ENCODE assay signal across 8 cellular contexts in the genomic region with DNA sequence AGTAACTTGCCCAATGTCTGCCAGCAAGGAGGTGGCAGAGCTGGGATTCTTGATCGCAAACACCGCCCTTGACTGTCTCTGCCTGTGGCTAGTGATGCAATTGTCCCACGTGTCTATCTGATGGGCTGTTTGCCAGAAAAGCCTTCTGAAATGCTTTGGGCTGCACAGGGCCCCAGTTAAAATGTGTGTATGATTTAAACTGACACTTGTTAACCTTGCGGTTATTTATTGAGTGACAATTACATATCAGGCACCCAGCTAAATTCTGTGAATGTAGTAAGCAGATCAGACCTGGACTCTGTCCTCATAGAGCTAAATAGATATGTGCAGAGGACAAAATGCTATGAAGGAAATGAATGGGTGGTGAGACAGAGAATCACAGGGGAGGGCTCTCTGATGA.
A peak's percentile ranks its signal among the peaks of the same experiment; 100 is the strongest.
DNase-seq lines count a peak whose midpoint lies in the region; ATAC-seq lines count a peak whose summit lies in the region.

No MANE protein-coding gene starts in this region.

- ATAC-seq in HG02885 (IDR thresholded peaks at IDR 0.05; ENCODE audit: poor library complexity, unreplicated experiment): no peak

- peak; percentile 75 for DNase-seq in GF-D8 (lab: John Stamatoyannopoulos, UW)
- DNase-seq in NCI-H774 (lab: John Stamatoyannopoulos, UW): peak; percentile 5
- DNase-seq in activated CD8-positive, alpha-beta memory T cell treated with anti-CD3 and anti-CD28 coated beads, Interleukin-2, amount 50 U/mL, for 48 hours: peak; percentile 62
- DNase-seq in glomerular visceral epithelial cell (ENCODE audit: extremely low spot score): peak; percentile 86
- peak; percentile 22 to 38 for DNase-seq in stimulated activated CD4-positive, alpha-beta T cell treated with anti-CD3 and anti-CD28 coated beads, Interleukin-4, amount 100 ng/mL, for 48 hours (ENCODE audit: low read depth in 2 of 2)
- no peak for DNase-seq in NCI-H524 treated with DMSO at 0.1 percent for 48 hours (lab: John Stamatoyannopoulos, UW)
- no peak for DNase-seq in NCI-H446 treated with DMSO at 0.1 percent for 48 hours (lab: John Stamatoyannopoulos, UW)

Comparison
In these comparisons a context has a peak if more than half of its experiments do, and no peak if none do; other contexts are left out.
1. DNase-seq: peak in GF-D8 (single experiment), NCI-H774 (single experiment), activated CD8-positive, alpha-beta memory T cell treated with anti-CD3 and anti-CD28 coated beads, Interleukin-2, amount 50 U/mL, for 48 hours (single experiment), glomerular visceral epithelial cell (single experiment) and stimulated activated CD4-positive, alpha-beta T cell treated with anti-CD3 and anti-CD28 coated beads, Interleukin-4, amount 100 ng/mL, for 48 hours (2 of 2); none in NCI-H524 treated with DMSO at 0.1 percent for 48 hours (single experiment) and NCI-H446 treated with DMSO at 0.1 percent for 48 hours (single experiment).